1 cellular context compared by ENCODE assay signal in the genomic region with DNA sequence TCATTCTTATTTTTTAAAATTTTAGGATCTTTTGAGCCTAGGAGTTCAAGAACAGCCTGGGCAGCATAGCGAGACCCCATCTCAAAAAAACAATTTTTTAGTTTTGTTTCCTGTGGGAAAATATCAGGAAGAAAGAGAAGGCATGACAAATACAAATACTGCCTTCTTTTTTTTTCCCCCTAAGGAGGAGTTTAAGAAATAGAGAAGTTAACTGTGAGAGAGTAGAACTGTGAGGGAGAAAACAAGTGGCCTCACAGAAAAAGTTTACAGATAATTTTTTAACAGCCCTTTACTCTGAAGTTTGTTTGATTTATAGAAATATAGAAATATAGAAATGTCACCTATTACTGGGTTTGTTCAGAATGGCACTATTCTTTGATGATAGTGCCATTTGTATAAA.
TF ChIP-seq lines count a peak whose summit lies in the region.

No MANE protein-coding gene starts in this region.

TF ChIP-seq in GM12878, 131 proteins besides CTCF, POLR2A, EP300 and RAD21:
- TF ChIP-seq ETV6 (conservative IDR thresholded peaks at IDR 0.05 in 1 of 2, IDR thresholded peaks at IDR 0.05 in 1 of 2; ENCODE audit: borderline replicate concordance in 1 of 2, low read depth in 1 of 2) (no peak), SRF (IDR thresholded peaks at IDR 0.05; ENCODE audit: low read depth in 2 of 2, low read length in 2 of 2) (no peak), DPF2 (IDR thresholded peaks at IDR 0.05) (no peak), TARDBP (IDR thresholded peaks at IDR 0.05; ENCODE audit: borderline replicate concordance) (no peak), FOXK2 (IDR thresholded peaks at IDR 0.05) (no peak), CHD2 (IDR thresholded peaks at IDR 0.05; ENCODE audit: borderline replicate concordance, low read depth, low read length) (no peak), HSF1 (IDR thresholded peaks at IDR 0.05; ENCODE audit: low read depth, low read length) (no peak), MYB (IDR thresholded peaks at IDR 0.05; ENCODE audit: borderline replicate concordance, low read depth, low read length) (no peak), ZNF384 (IDR thresholded peaks at IDR 0.05; ENCODE audit: borderline replicate concordance, low read depth, low read length) (no peak), NFYA (IDR thresholded peaks at IDR 0.05; ENCODE audit: borderline replicate concordance, low read depth, low read length) (no peak), NR2C2 (IDR thresholded peaks at IDR 0.05; ENCODE audit: borderline replicate concordance, control insufficient read depth, insufficient read length, low read depth) (no peak)
- TF ChIP-seq, protein P1, sequence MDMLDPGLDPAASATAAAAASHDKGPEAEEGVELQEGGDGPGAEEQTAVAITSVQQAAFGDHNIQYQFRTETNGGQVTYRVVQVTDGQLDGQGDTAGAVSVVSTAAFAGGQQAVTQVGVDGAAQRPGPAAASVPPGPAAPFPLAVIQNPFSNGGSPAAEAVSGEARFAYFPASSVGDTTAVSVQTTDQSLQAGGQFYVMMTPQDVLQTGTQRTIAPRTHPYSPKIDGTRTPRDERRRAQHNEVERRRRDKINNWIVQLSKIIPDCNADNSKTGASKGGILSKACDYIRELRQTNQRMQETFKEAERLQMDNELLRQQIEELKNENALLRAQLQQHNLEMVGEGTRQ (IDR thresholded peaks at IDR 0.05; ENCODE audit: borderline replicate concordance, low read depth, low read length) = no peak
